In genomic region chr11:61866231-61866957, GRCh38 we compare ENCODE assay signal across 21 cellular contexts. TPM values are rescaled to one million over a fixed set of nuclear protein-coding genes. Genes with fewer than 3 reads are reported as not detected.
DNase-seq lines count a peak whose midpoint lies in the region; ATAC-seq and TF ChIP-seq lines count a peak whose summit lies in the region.
"Had no signal": no experiment of that assay in that cellular context is flagged by ENCODE, and none has a peak within 500 bp of the region (broad histone marks: within the 10 kb centered on the region; RNA-seq: fewer than 3 reads in every experiment).

No MANE protein-coding gene starts in this region.

- ATAC-seq in HG02884 (IDR thresholded peaks at IDR 0.05; ENCODE audit: unreplicated experiment) = no peak
- ATAC-seq: naive thymus-derived CD8-positive, alpha-beta T cell; sciatic nerve had no signal

- H3K4me3 ChIP-seq in SK-N-MC = no peak overlapping the region
- H3K4me3 ChIP-seq: SJCRH30 had no signal

- TF ChIP-seq CTCF in mesothelial cell of epicardium (IDR thresholded peaks at IDR 0.05; ENCODE audit: unreplicated experiment) = no peak

- peak overlapping the region; percentile 58 for H3K27ac ChIP-seq in SK-N-MC
- H3K27ac ChIP-seq: SJCRH30 had no signal

- H3K36me3 ChIP-seq in SK-N-MC (ENCODE audit: insufficient read depth, low read length) = peaks cover 37% of the 10 kb centered on the region
- H3K36me3 ChIP-seq: SJCRH30 had no signal

- no peaks in the 10 kb centered on the region for H3K9me3 Mint-ChIP-seq in mesothelial cell of epicardium
- H3K9me3 Mint-ChIP-seq: naive thymus-derived CD8-positive, alpha-beta T cell; type B pancreatic cell had no signal

- H3K36me3 Mint-ChIP-seq in mesothelial cell of epicardium = peaks cover 16% of the 10 kb centered on the region
- H3K36me3 Mint-ChIP-seq: naive thymus-derived CD8-positive, alpha-beta T cell had no signal

- peaks cover 16% of the 10 kb centered on the region for H3K4me1 Mint-ChIP-seq in mesothelial cell of epicardium

- peak overlapping the region; percentile 39 for H3K27ac Mint-ChIP-seq in mesothelial cell of epicardium
- H3K27ac Mint-ChIP-seq: naive thymus-derived CD8-positive, alpha-beta T cell; type B pancreatic cell had no signal

- DNase-seq in ELF-1 (ENCODE audit: low read depth, low spot score) (peak; percentile 54), SK-N-MC (ENCODE audit: low read depth, low spot score) (no peak), mesothelial cell of epicardium (ENCODE audit: low spot score in 2 of 2, unreplicated experiment in 2 of 2) (no peak), 8988T (no peak), HuH-7.5 (ENCODE audit: low spot score) (no peak)
- DNase-seq: activated CD4-positive, alpha-beta T cell treated with anti-CD3 and anti-CD28 coated beads for 4 hours; activated naive CD4-positive, alpha-beta T cell treated with anti-CD3 and anti-CD28 coated beads, Interleukin-2, amount 50 U/mL, for 16 hours; activated T-cell treated with anti-CD3 and anti-CD28 coated beads, Interleukin-2, amount 50 U/mL, for 48 hours; anterior cingulate cortex; DMS79; mesendoderm; naive thymus-derived CD8-positive, alpha-beta T cell; NCI-H1092 treated with DMSO at 0.1 percent for 48 hours; NCI-H2029 treated with DMSO at 0.1 percent for 48 hours; NCI-H446 treated with DMSO at 0.1 percent for 48 hours; SJCRH30; stimulated activated CD4-positive, alpha-beta T cell treated with anti-CD3 and anti-CD28 coated beads, Interleukin-15, amount 100 ng/mL, for 24 hours; stimulated activated CD8-positive, alpha-beta memory T cell treated with anti-CD3 and anti-CD28 coated beads, Interleukin-4, amount 100 ng/mL, for 48 hours had no signal

- no peaks in the 10 kb centered on the region for H3K9me3 ChIP-seq in SK-N-MC (ENCODE audit: low read depth, low read length)
- H3K9me3 ChIP-seq: SJCRH30 had no signal

- H3K9ac ChIP-seq in SK-N-MC (ENCODE audit: insufficient read length) = no peak overlapping the region

- no peak overlapping the region for H3K4me3 Mint-ChIP-seq in mesothelial cell of epicardium
- H3K4me3 Mint-ChIP-seq: naive thymus-derived CD8-positive, alpha-beta T cell; type B pancreatic cell had no signal

- peaks cover 3% of the 10 kb centered on the region for H3K27me3 Mint-ChIP-seq in mesothelial cell of epicardium (ENCODE audit: low read depth)

RNA-seq across cellular contexts. Expression of gene FADS3, which starts 25.0 kb away (rescaled TPM):
- 6.1 to 8.9 TPM (median 8.0 TPM) in 3 replicates for total RNA-seq in mesothelial cell of epicardium

RNA-seq across cellular contexts. Expression of gene FADS2, which starts 38.3 kb away (rescaled TPM):
- 317 to 337 TPM (median 324 TPM) in 3 replicates for total RNA-seq in mesothelial cell of epicardium
- total RNA-seq: naive thymus-derived CD8-positive, alpha-beta T cell had no signal

RNA-seq across cellular contexts. Expression of gene FADS1, which starts 49.6 kb away (rescaled TPM):
- 108 to 115 TPM (median 108 TPM) in 3 replicates for total RNA-seq in mesothelial cell of epicardium

RNA-seq across cellular contexts. Expression of gene RAB3IL1, which starts 51.0 kb away (rescaled TPM):
- total RNA-seq in mesothelial cell of epicardium = 10.6 to 12.0 TPM (median 11.9 TPM) in 3 replicates
